In genomic region chr1:33256701-33257387, GRCh38 we compare ENCODE assay signal across 8 cellular contexts. TPM values are rescaled to one million over a fixed set of nuclear protein-coding genes. Genes with fewer than 3 reads are reported as not detected.
A peak's percentile ranks its signal among the peaks of the same experiment; 100 is the strongest.
DNase-seq lines count a peak whose midpoint lies in the region; ATAC-seq and TF ChIP-seq lines count a peak whose summit lies in the region.

No MANE protein-coding gene starts in this region.

- peaks cover 3% of the 10 kb centered on the region for H3K36me3 Mint-ChIP-seq in activated naive CD8-positive, alpha-beta T cell treated with anti-CD3 and anti-CD28 coated beads, Interleukin-2, amount 10 ng/mL, durations not matched to agents 7 days and 5 days
- H3K36me3 Mint-ChIP-seq in osteocyte (ENCODE audit: unreplicated experiment), result peaks cover 11% of the 10 kb centered on the region

- CTCF ChIA-PET in AG04450 (lab: Charles Lee), result interaction anchor here (1.0 to 2.4 kb wide), 4 partner anchors 38 to 214 kb away, joined by 3 to 12 read pairs (median 3); no protein-coding TSS in a partner anchor

- peak overlapping the region; percentile 71 for H3K4me3 ChIP-seq in AG04450 (ENCODE audit: low read depth, low read length)
- peak overlapping the region; percentile 62 for H3K4me3 ChIP-seq in upper lobe of right lung

- H3K9me3 ChIP-seq in AG04450 (ENCODE audit: control insufficient read depth, insufficient read depth, low read length) (no peaks in the 10 kb centered on the region), upper lobe of right lung (no peaks in the 10 kb centered on the region)

- peaks cover 32% of the 10 kb centered on the region for H3K4me1 ChIP-seq in upper lobe of right lung

- H3K27ac Mint-ChIP-seq in activated naive CD8-positive, alpha-beta T cell treated with anti-CD3 and anti-CD28 coated beads, Interleukin-2, amount 10 ng/mL, durations not matched to agents 7 days and 5 days, result peak overlapping the region; percentile 98
- peak overlapping the region; percentile 98 for H3K27ac Mint-ChIP-seq in osteocyte (ENCODE audit: unreplicated experiment)

- H3K27ac ChIP-seq in AG04450 (ENCODE audit: low read depth, low read length) (peak overlapping the region; percentile 93), upper lobe of right lung (peak overlapping the region; percentile 91)

- DNase-seq in AG04450 (ENCODE audit: low read depth, low spot score), result peak; percentile 64
- DNase-seq in Kasumi-1 (lab: John Stamatoyannopoulos, UW), result peak; percentile 42 to 75
- DNase-seq in SKM-1 (lab: John Stamatoyannopoulos, UW; ENCODE audit: unreplicated experiment), result peak; percentile 35
- peak; percentile 74 for DNase-seq in activated naive CD8-positive, alpha-beta T cell treated with anti-CD3 and anti-CD28 coated beads, Interleukin-2, amount 10 ng/mL, durations not matched to agents 7 days and 5 days
- DNase-seq in Right ventricle myocardium superior, result peak; percentile 77
- no peak for DNase-seq in osteocyte (ENCODE audit: extremely low spot score, unreplicated experiment)
- DNase-seq in upper lobe of right lung, result peak; percentile 86

- POLR2A ChIA-PET in AG04450 (lab: Yijun Ruan, JAX), result interaction anchor here (0.7 to 1.5 kb wide), 5 partner anchors 75 to 693 kb away, joined by 4 to 9 read pairs (median 4); partner anchors contain the start of gene TRIM62
- POLR2A ChIA-PET in activated naive CD8-positive, alpha-beta T cell treated with anti-CD3 and anti-CD28 coated beads, Interleukin-2, amount 10 ng/mL, durations not matched to agents 7 days and 5 days (lab: Charles Lee), result interaction anchor here (0.7 to 1.3 kb wide), 4 partner anchors 8 to 168 kb away, joined by 3 to 6 read pairs (median 4); partner anchors contain the start of gene TRIM62

- peak overlapping the region; percentile 98 for H3K4me3 Mint-ChIP-seq in activated naive CD8-positive, alpha-beta T cell treated with anti-CD3 and anti-CD28 coated beads, Interleukin-2, amount 10 ng/mL, durations not matched to agents 7 days and 5 days
- H3K4me3 Mint-ChIP-seq in osteocyte (ENCODE audit: unreplicated experiment), result peak overlapping the region; percentile 96

- H3K4me1 Mint-ChIP-seq in activated naive CD8-positive, alpha-beta T cell treated with anti-CD3 and anti-CD28 coated beads, Interleukin-2, amount 10 ng/mL, durations not matched to agents 7 days and 5 days, result peaks cover 16% of the 10 kb centered on the region
- H3K4me1 Mint-ChIP-seq in osteocyte (ENCODE audit: unreplicated experiment), result peaks cover 45% of the 10 kb centered on the region

- TF ChIP-seq CTCF in AG04450 (IDR thresholded peaks at IDR 0.05; ENCODE audit: low read depth, low read length), result no peak
- TF ChIP-seq CTCF in osteocyte (IDR thresholded peaks at IDR 0.05), result no peak
- no peak for TF ChIP-seq CTCF in upper lobe of right lung (IDR thresholded peaks at IDR 0.05)

- H3K27me3 Mint-ChIP-seq in activated naive CD8-positive, alpha-beta T cell treated with anti-CD3 and anti-CD28 coated beads, Interleukin-2, amount 10 ng/mL, durations not matched to agents 7 days and 5 days, result peaks cover 4% of the 10 kb centered on the region
- H3K27me3 Mint-ChIP-seq in osteocyte (ENCODE audit: unreplicated experiment), result no peaks in the 10 kb centered on the region

- no peaks in the 10 kb centered on the region for H3K9me3 Mint-ChIP-seq in activated naive CD8-positive, alpha-beta T cell treated with anti-CD3 and anti-CD28 coated beads, Interleukin-2, amount 10 ng/mL, durations not matched to agents 7 days and 5 days
- no peaks in the 10 kb centered on the region for H3K9me3 Mint-ChIP-seq in osteocyte (ENCODE audit: unreplicated experiment)

- ATAC-seq in GM19025 (IDR thresholded peaks at IDR 0.05; ENCODE audit: low read depth, unreplicated experiment) (peak; percentile 45), Right ventricle myocardium superior (ENCODE audit: poor library complexity) (peak; percentile 59), upper lobe of right lung (peak; percentile 58)
- peak; percentile 69 for ATAC-seq in activated naive CD8-positive, alpha-beta T cell treated with anti-CD3 and anti-CD28 coated beads, Interleukin-2, amount 10 ng/mL, durations not matched to agents 7 days and 5 days (ENCODE audit: low read depth)

- intact Hi-C loops in Right ventricle myocardium superior (cut with DNase I) (loop anchor here (5.0 kb wide), 1 partner anchor 130 kb away; no protein-coding TSS in a partner anchor), upper lobe of right lung (cut with DNase I) (no loop called here)

- H3K36me3 ChIP-seq in upper lobe of right lung, result no peaks in the 10 kb centered on the region

- H3K27me3 ChIP-seq in AG04450 (ENCODE audit: control insufficient read depth, insufficient read depth, low read length) (no peaks in the 10 kb centered on the region), upper lobe of right lung (no peaks in the 10 kb centered on the region)

RNA-seq across cellular contexts. Expression of gene ZNF362, which starts 0.6 kb away (rescaled TPM):
- polyA plus RNA-seq in AG04450 (2011; rRNA removed), result 9.0 and 11.8 TPM in 2 replicates
- polyA minus RNA-seq in AG04450 (2011; rRNA and poly(A)+ RNA removed), result 16.4 and 27.1 TPM in 2 replicates
- 10 to 100 TPM; 18.8 to 23.1 TPM for total RNA-seq in activated naive CD8-positive, alpha-beta T cell treated with anti-CD3 and anti-CD28 coated beads, Interleukin-2, amount 10 ng/mL, durations not matched to agents 7 days and 5 days
- total RNA-seq in Right ventricle myocardium superior, result 30.1 TPM
- 97.0 and 110 TPM in 2 replicates for total RNA-seq in osteocyte
- total RNA-seq in upper lobe of right lung, result 31.8 TPM
